ENCODE assay signal across 1 cellular context in the genomic region with DNA sequence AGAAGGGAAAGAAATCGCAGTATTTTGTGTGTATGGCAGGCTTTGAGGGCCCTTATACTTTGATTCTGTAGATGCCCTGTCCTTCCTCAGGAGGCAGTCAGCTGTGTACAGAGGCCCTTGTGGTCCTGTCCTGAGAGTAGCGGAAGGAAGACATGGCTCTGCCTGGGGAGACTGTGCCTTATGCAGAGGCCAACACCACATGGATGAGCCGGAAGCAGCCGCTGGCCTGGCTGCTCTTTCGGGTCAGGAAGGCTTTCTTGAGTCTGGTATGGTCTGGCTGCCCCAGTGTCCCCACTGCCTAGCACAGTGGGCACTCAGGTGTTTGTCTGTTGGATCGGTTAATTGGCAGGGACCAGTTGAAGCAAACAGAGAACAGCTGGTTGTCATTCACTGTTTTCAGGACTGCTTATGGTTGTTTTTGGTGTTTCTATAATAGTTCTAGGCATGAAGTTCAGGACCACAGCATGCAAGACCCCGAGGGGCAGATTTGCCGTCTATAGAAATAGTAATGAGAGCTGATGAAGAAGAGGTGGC.
TF ChIP-seq lines count a peak whose summit lies in the region.

No MANE protein-coding gene starts in this region.

TF ChIP-seq in K562, 482 proteins besides CTCF, POLR2A, EP300 and RAD21:
- TF ChIP-seq ZNF586 (CRISPR knock-in tag; conservative IDR thresholded peaks at IDR 0.05) (no peak), ARID2 (IDR thresholded peaks at IDR 0.05) (no peak), ZNF384 (IDR thresholded peaks at IDR 0.05; ENCODE audit: low read depth, low read length) (no peak), EZH2 (IDR thresholded peaks at IDR 0.05; ENCODE audit: borderline replicate concordance, low read depth, low read length) (no peak), FOSL1 (tag; conservative IDR thresholded peaks at IDR 0.05) (no peak), CREB1 (IDR thresholded peaks at IDR 0.05) (no peak), CREB1 (CRISPR knock-in tag; IDR thresholded peaks at IDR 0.05) (no peak), ATF1 (CRISPR knock-in tag; IDR thresholded peaks at IDR 0.05) (no peak), ATF1 (tag; IDR thresholded peaks at IDR 0.05) (no peak), RUNX1 (IDR thresholded peaks at IDR 0.05; ENCODE audit: low read depth) (no peak), HNRNPH1 (optimal IDR thresholded peaks at IDR 0.05; ENCODE audit: low read depth, low read length) (no peak), ZNF253 (CRISPR knock-in tag; conservative IDR thresholded peaks at IDR 0.05) (no peak), SMAD4 (CRISPR knock-in tag; conservative IDR thresholded peaks at IDR 0.05) (no peak), ZNF57 (CRISPR knock-in tag; IDR thresholded peaks at IDR 0.05) (no peak)
- TF ChIP-seq, protein P1, sequence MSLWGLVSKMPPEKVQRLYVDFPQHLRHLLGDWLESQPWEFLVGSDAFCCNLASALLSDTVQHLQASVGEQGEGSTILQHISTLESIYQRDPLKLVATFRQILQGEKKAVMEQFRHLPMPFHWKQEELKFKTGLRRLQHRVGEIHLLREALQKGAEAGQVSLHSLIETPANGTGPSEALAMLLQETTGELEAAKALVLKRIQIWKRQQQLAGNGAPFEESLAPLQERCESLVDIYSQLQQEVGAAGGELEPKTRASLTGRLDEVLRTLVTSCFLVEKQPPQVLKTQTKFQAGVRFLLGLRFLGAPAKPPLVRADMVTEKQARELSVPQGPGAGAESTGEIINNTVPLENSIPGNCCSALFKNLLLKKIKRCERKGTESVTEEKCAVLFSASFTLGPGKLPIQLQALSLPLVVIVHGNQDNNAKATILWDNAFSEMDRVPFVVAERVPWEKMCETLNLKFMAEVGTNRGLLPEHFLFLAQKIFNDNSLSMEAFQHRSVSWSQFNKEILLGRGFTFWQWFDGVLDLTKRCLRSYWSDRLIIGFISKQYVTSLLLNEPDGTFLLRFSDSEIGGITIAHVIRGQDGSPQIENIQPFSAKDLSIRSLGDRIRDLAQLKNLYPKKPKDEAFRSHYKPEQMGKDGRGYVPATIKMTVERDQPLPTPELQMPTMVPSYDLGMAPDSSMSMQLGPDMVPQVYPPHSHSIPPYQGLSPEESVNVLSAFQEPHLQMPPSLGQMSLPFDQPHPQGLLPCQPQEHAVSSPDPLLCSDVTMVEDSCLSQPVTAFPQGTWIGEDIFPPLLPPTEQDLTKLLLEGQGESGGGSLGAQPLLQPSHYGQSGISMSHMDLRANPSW (CRISPR knock-in tag; IDR thresholded peaks at IDR 0.05) = no peak
- TF ChIP-seq, protein P2, sequence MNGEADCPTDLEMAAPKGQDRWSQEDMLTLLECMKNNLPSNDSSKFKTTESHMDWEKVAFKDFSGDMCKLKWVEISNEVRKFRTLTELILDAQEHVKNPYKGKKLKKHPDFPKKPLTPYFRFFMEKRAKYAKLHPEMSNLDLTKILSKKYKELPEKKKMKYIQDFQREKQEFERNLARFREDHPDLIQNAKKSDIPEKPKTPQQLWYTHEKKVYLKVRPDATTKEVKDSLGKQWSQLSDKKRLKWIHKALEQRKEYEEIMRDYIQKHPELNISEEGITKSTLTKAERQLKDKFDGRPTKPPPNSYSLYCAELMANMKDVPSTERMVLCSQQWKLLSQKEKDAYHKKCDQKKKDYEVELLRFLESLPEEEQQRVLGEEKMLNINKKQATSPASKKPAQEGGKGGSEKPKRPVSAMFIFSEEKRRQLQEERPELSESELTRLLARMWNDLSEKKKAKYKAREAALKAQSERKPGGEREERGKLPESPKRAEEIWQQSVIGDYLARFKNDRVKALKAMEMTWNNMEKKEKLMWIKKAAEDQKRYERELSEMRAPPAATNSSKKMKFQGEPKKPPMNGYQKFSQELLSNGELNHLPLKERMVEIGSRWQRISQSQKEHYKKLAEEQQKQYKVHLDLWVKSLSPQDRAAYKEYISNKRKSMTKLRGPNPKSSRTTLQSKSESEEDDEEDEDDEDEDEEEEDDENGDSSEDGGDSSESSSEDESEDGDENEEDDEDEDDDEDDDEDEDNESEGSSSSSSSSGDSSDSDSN (IDR thresholded peaks at IDR 0.05; ENCODE audit: borderline replicate concordance in 1 of 2, low read depth in 2 of 2, low read length in 2 of 2) = no peak
- TF ChIP-seq, protein P3, sequence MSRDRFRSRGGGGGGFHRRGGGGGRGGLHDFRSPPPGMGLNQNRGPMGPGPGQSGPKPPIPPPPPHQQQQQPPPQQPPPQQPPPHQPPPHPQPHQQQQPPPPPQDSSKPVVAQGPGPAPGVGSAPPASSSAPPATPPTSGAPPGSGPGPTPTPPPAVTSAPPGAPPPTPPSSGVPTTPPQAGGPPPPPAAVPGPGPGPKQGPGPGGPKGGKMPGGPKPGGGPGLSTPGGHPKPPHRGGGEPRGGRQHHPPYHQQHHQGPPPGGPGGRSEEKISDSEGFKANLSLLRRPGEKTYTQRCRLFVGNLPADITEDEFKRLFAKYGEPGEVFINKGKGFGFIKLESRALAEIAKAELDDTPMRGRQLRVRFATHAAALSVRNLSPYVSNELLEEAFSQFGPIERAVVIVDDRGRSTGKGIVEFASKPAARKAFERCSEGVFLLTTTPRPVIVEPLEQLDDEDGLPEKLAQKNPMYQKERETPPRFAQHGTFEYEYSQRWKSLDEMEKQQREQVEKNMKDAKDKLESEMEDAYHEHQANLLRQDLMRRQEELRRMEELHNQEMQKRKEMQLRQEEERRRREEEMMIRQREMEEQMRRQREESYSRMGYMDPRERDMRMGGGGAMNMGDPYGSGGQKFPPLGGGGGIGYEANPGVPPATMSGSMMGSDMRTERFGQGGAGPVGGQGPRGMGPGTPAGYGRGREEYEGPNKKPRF (IDR thresholded peaks at IDR 0.05; ENCODE audit: low read depth, low read length) = no peak
